ENCODE assay signal across 22 cellular contexts in genomic region chr9:133107961-133108793, GRCh38. TPM values are rescaled to one million over a fixed set of nuclear protein-coding genes. Genes with fewer than 3 reads are reported as not detected.
DNase-seq lines count a peak whose midpoint lies in the region; ATAC-seq, FAIRE-seq and TF ChIP-seq lines count a peak whose summit lies in the region.
"Had no signal": no experiment of that assay in that cellular context is flagged by ENCODE, and none has a peak within 500 bp of the region (broad histone marks: within the 10 kb centered on the region; RNA-seq: fewer than 3 reads in every experiment).

No MANE protein-coding gene starts in this region.

- no peak for TF ChIP-seq POLR2A in HepG2 (IDR thresholded peaks at IDR 0.05; ENCODE audit: insufficient read depth in 1 of 2, low read depth in 2 of 2, low read length in 2 of 2)

- no peaks in the 10 kb centered on the region for H3K4me1 ChIP-seq in HepG2 (ENCODE audit: insufficient read depth, low read length)
- H3K4me1 ChIP-seq in mesendoderm (ENCODE audit: control insufficient read depth, low read depth, low read length), result no peaks in the 10 kb centered on the region

- H3K18ac ChIP-seq in mesendoderm (ENCODE audit: low read length), result no peak overlapping the region

- peak; percentile 10 for DNase-seq in activated naive CD4-positive, alpha-beta T cell treated with anti-CD3 and anti-CD28 coated beads, Interleukin-2, amount 10 ng/mL, durations not matched to agents 7 days and 5 days
- no peak for DNase-seq in activated naive CD4-positive, alpha-beta T cell treated with Interleukin-2 at 50 U/mL for 16 hours
- DNase-seq in HepG2 (ENCODE audit: low spot score), result no peak
- no peak for DNase-seq in mesendoderm
- no peak for DNase-seq in NCI-H2196 (lab: John Stamatoyannopoulos, UW; ENCODE audit: unreplicated experiment)
- DNase-seq: C1 segment of cervical spinal cord; effector CD4-positive, alpha-beta T cell; esophagus squamous epithelium; NCI-H1092 treated with DMSO at 0.1 percent for 48 hours; SJCRH30; stimulated activated CD4-positive, alpha-beta T cell treated with anti-CD3 and anti-CD28 coated beads, Interleukin-2, amount 100 ng/mL, for 48 hours had no signal

- H2BK120ac ChIP-seq in mesendoderm (ENCODE audit: low read depth, low read length), result no peak overlapping the region

- H3K4me2 ChIP-seq in HepG2 (ENCODE audit: low read depth, low read length), result no peak overlapping the region
- H3K4me2 ChIP-seq in mesendoderm (ENCODE audit: low read length), result no peak overlapping the region
- H3K4me2 ChIP-seq: A549 had no signal

- TF ChIP-seq EP300 in HepG2 (IDR thresholded peaks at IDR 0.05; ENCODE audit: low read depth in 2 of 2, low read length in 2 of 2), result no peak
- no peak for TF ChIP-seq EP300 in HepG2 (CRISPR knock-in tag; IDR thresholded peaks at IDR 0.05; ENCODE audit: borderline replicate concordance)

- no peak overlapping the region for H3K4ac ChIP-seq in mesendoderm (ENCODE audit: low read depth, low read length)

- no peaks in the 10 kb centered on the region for H3K27me3 ChIP-seq in HepG2 (ENCODE audit: control insufficient read depth in 1 of 2, insufficient read depth in 2 of 2, low read length in 2 of 2)
- H3K27me3 ChIP-seq in mesendoderm (ENCODE audit: insufficient read depth, low read length, poor library complexity), result no peaks in the 10 kb centered on the region
- H3K27me3 ChIP-seq: esophagus squamous epithelium, SJCRH30, vagina had no signal

- FAIRE-seq in HepG2 (lab: Jason Lieb, UNC), result no peak
- FAIRE-seq: A549, GM19239 had no signal

- no peaks in the 10 kb centered on the region for H3K79me2 ChIP-seq in HepG2 (ENCODE audit: insufficient read depth, low read length)
- no peaks in the 10 kb centered on the region for H3K79me2 ChIP-seq in mesendoderm (ENCODE audit: control insufficient read depth, insufficient read depth, low read length)

- no peak overlapping the region for H3K4me3 ChIP-seq in HepG2 (replicated peaks in 1 of 3; ENCODE audit: insufficient read depth in 1 of 3, low read depth in 2 of 3, low read length in 3 of 3)
- H3K4me3 ChIP-seq in mesendoderm (ENCODE audit: low read length), result no peak overlapping the region
- H3K4me3 ChIP-seq: A549, esophagus squamous epithelium, SJCRH30, vagina had no signal

- H3K27ac ChIP-seq in angular gyrus (ENCODE audit: low read depth, low read length) (peak overlapping the region; percentile 8), HepG2 (ENCODE audit: extremely low read length, insufficient read depth, low read length) (no peak overlapping the region), temporal lobe (ENCODE audit: low read depth, low read length) (peak overlapping the region; percentile 57), mesendoderm (ENCODE audit: low read depth, low read length) (no peak overlapping the region)
- H3K27ac ChIP-seq: A549, esophagus squamous epithelium, SJCRH30, vagina had no signal

- H2BK5ac ChIP-seq in mesendoderm (ENCODE audit: low read length), result no peak overlapping the region

- H4K8ac ChIP-seq in mesendoderm (ENCODE audit: low read depth, low read length), result no peak overlapping the region

- no peaks in the 10 kb centered on the region for H3K27me3 Mint-ChIP-seq in activated naive CD4-positive, alpha-beta T cell treated with anti-CD3 and anti-CD28 coated beads, Interleukin-2, amount 10 ng/mL, durations not matched to agents 7 days and 5 days
- H3K27me3 Mint-ChIP-seq: activated T-helper 17 cell treated with anti-CD3 and anti-CD28 coated beads, Interleukin-2, amount 50 U/mL, for 72 hours had no signal

- H3K4me1 Mint-ChIP-seq in activated naive CD4-positive, alpha-beta T cell treated with anti-CD3 and anti-CD28 coated beads, Interleukin-2, amount 10 ng/mL, durations not matched to agents 7 days and 5 days, result peaks cover 15% of the 10 kb centered on the region
- H3K4me1 Mint-ChIP-seq: activated T-helper 17 cell treated with anti-CD3 and anti-CD28 coated beads, Interleukin-2, amount 50 U/mL, for 72 hours had no signal

- H4K20me1 ChIP-seq in HepG2 (ENCODE audit: insufficient read depth, low read length), result peaks cover 13% of the 10 kb centered on the region; the same call in 1 of the 2 replicates

- over 99% methylated on average over 12 of the region's 18 CpGs for WGBS in HepG2 (ENCODE audit: low lambda C conversion rate)
- WGBS in mesendoderm (ENCODE audit: extremely low coverage, insufficient coverage, low lambda C conversion rate), result no CpG with 5 or more reads among the region's 18 CpGs

- CTCF ChIA-PET in activated naive CD4-positive, alpha-beta T cell treated with anti-CD3 and anti-CD28 coated beads, Interleukin-2, amount 10 ng/mL, durations not matched to agents 7 days and 5 days (lab: Charles Lee), result interaction anchor here (0.9 to 23.0 kb wide), 6 partner anchors 10 to 83 kb away, joined by 3 to 357 read pairs (median 4); no protein-coding TSS in a partner anchor
- CTCF ChIA-PET in HepG2 (lab: Yijun Ruan, JAX; ENCODE audit: low intra/inter-chr PET ratio, low total read pairs), result no interaction called here

- H4K5ac ChIP-seq in mesendoderm (ENCODE audit: low read length), result no peak overlapping the region

- no peak overlapping the region for H3K23ac ChIP-seq in mesendoderm (ENCODE audit: low read length)

- intact Hi-C loops in HepG2 (cut with micrococcal nuclease; ENCODE audit: unreplicated experiment), result no loop called here

- H3K9ac ChIP-seq in HepG2 (ENCODE audit: insufficient read depth, low read depth, low read length), result no peak overlapping the region
- no peak overlapping the region for H3K9ac ChIP-seq in mesendoderm (ENCODE audit: low read length)

- POLR2A ChIA-PET in HepG2 (lab: Yijun Ruan, JAX), result interaction anchor here (1.6 kb wide), 1 partner anchor 36 kb away, joined by 3 read pairs; no protein-coding TSS in a partner anchor

- ATAC-seq in HepG2, result no peak
- no peak for ATAC-seq in GM19467 (IDR thresholded peaks at IDR 0.05; ENCODE audit: unreplicated experiment)
- ATAC-seq: A549; activated T-helper 17 cell treated with anti-CD3 and anti-CD28 coated beads, Interleukin-2, amount 50 U/mL, for 72 hours; WTC11 had no signal

- no peaks in the 10 kb centered on the region for H3K9me3 Mint-ChIP-seq in activated naive CD4-positive, alpha-beta T cell treated with anti-CD3 and anti-CD28 coated beads, Interleukin-2, amount 10 ng/mL, durations not matched to agents 7 days and 5 days
- H3K9me3 Mint-ChIP-seq: activated T-helper 17 cell treated with anti-CD3 and anti-CD28 coated beads, Interleukin-2, amount 50 U/mL, for 72 hours; WTC11 had no signal

- no peak overlapping the region for H2AK5ac ChIP-seq in mesendoderm (ENCODE audit: low read length)

- H3K4me3 Mint-ChIP-seq in activated naive CD4-positive, alpha-beta T cell treated with anti-CD3 and anti-CD28 coated beads, Interleukin-2, amount 10 ng/mL, durations not matched to agents 7 days and 5 days, result no peak overlapping the region
- H3K4me3 Mint-ChIP-seq: activated T-helper 17 cell treated with anti-CD3 and anti-CD28 coated beads, Interleukin-2, amount 50 U/mL, for 72 hours; WTC11 had no signal

- no TSS peak for BruUV-seq in HepG2 (replicated peaks; lab: Mats Ljungman, UMichigan)

- in situ Hi-C loops in HepG2 (cut with HindIII; ENCODE audit: extremely low pct_ligation_motif_present, low pct_unique_long_range_greater_than_20kb), result loop anchor here (5.0 kb wide), 1 partner anchor 39 kb away; no protein-coding TSS in a partner anchor

- H3K27ac Mint-ChIP-seq in activated naive CD4-positive, alpha-beta T cell treated with anti-CD3 and anti-CD28 coated beads, Interleukin-2, amount 10 ng/mL, durations not matched to agents 7 days and 5 days, result no peak overlapping the region
- H3K27ac Mint-ChIP-seq: activated T-helper 17 cell treated with anti-CD3 and anti-CD28 coated beads, Interleukin-2, amount 50 U/mL, for 72 hours; WTC11 had no signal

- no peaks in the 10 kb centered on the region for H3K79me1 ChIP-seq in mesendoderm (ENCODE audit: low read length)

- no peak overlapping the region for H3K56ac ChIP-seq in mesendoderm (ENCODE audit: low read length)

- TF ChIP-seq RAD21 in HepG2 (CRISPR knock-in tag; IDR thresholded peaks at IDR 0.05), result no peak

- peaks cover 19 to 44% of the 10 kb centered on the region in 2 experiments; a peak in 4 of 5 replicates for H3K36me3 ChIP-seq in HepG2 (replicated peaks in 1 of 2; ENCODE audit: control insufficient read depth in 1 of 2, insufficient read depth in 2 of 2, low read length in 2 of 2)
- peaks cover 2% of the 10 kb centered on the region for H3K36me3 ChIP-seq in mesendoderm (ENCODE audit: control insufficient read depth, insufficient read depth, low read length)

- no peaks in the 10 kb centered on the region for H3K9me3 ChIP-seq in HepG2 (ENCODE audit: low read length)
- H3K9me3 ChIP-seq: A549, esophagus squamous epithelium, SJCRH30, vagina had no signal

- H2BK15ac ChIP-seq in mesendoderm (replicated peaks; ENCODE audit: low read depth), result no peak overlapping the region

- H3K36me3 Mint-ChIP-seq in activated naive CD4-positive, alpha-beta T cell treated with anti-CD3 and anti-CD28 coated beads, Interleukin-2, amount 10 ng/mL, durations not matched to agents 7 days and 5 days, result peaks cover 34% of the 10 kb centered on the region

- no peak for TF ChIP-seq CTCF in HepG2 (CRISPR knock-in tag; IDR thresholded peaks at IDR 0.05)

- no peak overlapping the region for H2AFZ ChIP-seq in HepG2 (ENCODE audit: low read length)

RNA-seq across cellular contexts. Expression of gene RALGDS, which starts 12.9 kb away (rescaled TPM):
- total RNA-seq in HepG2 (2016; rRNA removed; fragmentation: Illumina TruSeq; extraction: Trizol), result 8.8 and 12.9 TPM in 2 replicates
- total RNA-seq in HepG2 (2016; cell fraction: cytosol; rRNA removed; fragmentation: Illumina TruSeq; extraction: Trizol; ENCODE audit: low read depth), result 4.2 and 5.7 TPM in 2 replicates
- total RNA-seq in HepG2 (2016; cell fraction: insoluble cytoplasmic fraction; rRNA removed; fragmentation: Illumina TruSeq; extraction: Trizol), result 7.3 and 12.1 TPM in 2 replicates
- 15.5 and 15.7 TPM in 2 replicates for total RNA-seq in HepG2 (2016; cell fraction: membrane; rRNA removed; fragmentation: Illumina TruSeq; extraction: Trizol)
- total RNA-seq in HepG2 (2016; cell fraction: nucleus; rRNA removed; fragmentation: Illumina TruSeq; extraction: Trizol), result 10.4 and 11.0 TPM in 2 replicates
- 25.5 and 28.8 TPM in 2 replicates for polyA plus RNA-seq in HepG2 (2011; rRNA removed)
- polyA plus RNA-seq in HepG2 (2011; cell fraction: cytosol; rRNA removed), result 14.9 and 17.8 TPM in 2 replicates
- 104 and 131 TPM in 2 replicates for polyA plus RNA-seq in HepG2 (2011; cell fraction: nucleus; rRNA removed)
- polyA plus RNA-seq in HepG2 (2012), result 12.0 and 15.7 TPM in 2 replicates
- polyA plus RNA-seq in HepG2 (2016; cell fraction: cytosol; fragmentation: Illumina TruSeq; extraction: Trizol; ENCODE audit: low read depth), result 4.1 and 4.2 TPM in 2 replicates
- polyA plus RNA-seq in HepG2 (2016; cell fraction: insoluble cytoplasmic fraction; fragmentation: Illumina TruSeq; extraction: Trizol; ENCODE audit: low read depth), result 8.9 and 12.0 TPM in 2 replicates
- polyA plus RNA-seq in HepG2 (2016; cell fraction: membrane; fragmentation: Illumina TruSeq; extraction: Trizol; ENCODE audit: low read depth), result 11.6 and 12.4 TPM in 2 replicates
- polyA plus RNA-seq in HepG2 (2016; cell fraction: nucleus; fragmentation: Illumina TruSeq; extraction: Trizol; ENCODE audit: insufficient read depth, low read depth), result 28.7 and 31.3 TPM in 2 replicates
- 20.8 and 24.6 TPM in 2 replicates for polyA minus RNA-seq in HepG2 (2011; rRNA and poly(A)+ RNA removed; ENCODE audit: low replicate concordance)
- 4.8 and 5.6 TPM in 2 replicates for polyA minus RNA-seq in HepG2 (2011; cell fraction: cytosol; rRNA and poly(A)+ RNA removed)
- polyA minus RNA-seq in HepG2 (2011; cell fraction: nucleus; rRNA and poly(A)+ RNA removed), result 17.0 and 17.4 TPM in 2 replicates
- 92.0 TPM for total RNA-seq in temporal lobe
- polyA plus RNA-seq in mesendoderm (2013, experiment 1 of 2), result 8.2 TPM
- 9.3 TPM for polyA plus RNA-seq in mesendoderm (2013, experiment 2 of 2)

RNA-seq across cellular contexts. Expression of gene CEL, which starts 46.4 kb away (rescaled TPM):
- 0.62 and 1.5 TPM in 2 replicates for total RNA-seq in HepG2 (2016; rRNA removed; fragmentation: Illumina TruSeq; extraction: Trizol)
- total RNA-seq in HepG2 (2016; cell fraction: cytosol; rRNA removed; fragmentation: Illumina TruSeq; extraction: Trizol; ENCODE audit: low read depth), result 0.35 and 0.40 TPM in 2 replicates
- 0.55 and 1.2 TPM in 2 replicates for total RNA-seq in HepG2 (2016; cell fraction: insoluble cytoplasmic fraction; rRNA removed; fragmentation: Illumina TruSeq; extraction: Trizol)
- 0.83 and 1.2 TPM in 2 replicates for total RNA-seq in HepG2 (2016; cell fraction: membrane; rRNA removed; fragmentation: Illumina TruSeq; extraction: Trizol)
- 1.6 and 1.7 TPM in 2 replicates for total RNA-seq in HepG2 (2016; cell fraction: nucleus; rRNA removed; fragmentation: Illumina TruSeq; extraction: Trizol)
- polyA plus RNA-seq in HepG2 (2011; rRNA removed), result 0.63 and 0.81 TPM in 2 replicates
- polyA plus RNA-seq in HepG2 (2011; cell fraction: cytosol; rRNA removed), result 0.19 and 0.34 TPM in 2 replicates
- polyA plus RNA-seq in HepG2 (2011; cell fraction: nucleus; rRNA removed), result 5.0 and 7.7 TPM in 2 replicates
- 1.2 and 1.6 TPM in 2 replicates for polyA plus RNA-seq in HepG2 (2012)
- polyA plus RNA-seq in HepG2 (2016; cell fraction: cytosol; fragmentation: Illumina TruSeq; extraction: Trizol; ENCODE audit: low read depth), result 1.0 and 1.1 TPM in 2 replicates
- polyA plus RNA-seq in HepG2 (2016; cell fraction: insoluble cytoplasmic fraction; fragmentation: Illumina TruSeq; extraction: Trizol; ENCODE audit: low read depth), result 1.5 and 2.0 TPM in 2 replicates
- polyA plus RNA-seq in HepG2 (2016; cell fraction: membrane; fragmentation: Illumina TruSeq; extraction: Trizol; ENCODE audit: low read depth), result 1.9 TPM in 2 replicates
- 7.7 and 8.2 TPM in 2 replicates for polyA plus RNA-seq in HepG2 (2016; cell fraction: nucleus; fragmentation: Illumina TruSeq; extraction: Trizol; ENCODE audit: insufficient read depth, low read depth)
- polyA minus RNA-seq in HepG2 (2011; rRNA and poly(A)+ RNA removed; ENCODE audit: low replicate concordance), result 0.70 TPM in 1 of 2 replicates, not detected in the other
- not detected in 2 replicates for polyA minus RNA-seq in HepG2 (2011; cell fraction: cytosol; rRNA and poly(A)+ RNA removed)
- polyA minus RNA-seq in HepG2 (2011; cell fraction: nucleus; rRNA and poly(A)+ RNA removed), result 0.50 and 1.2 TPM in 2 replicates
- total RNA-seq in temporal lobe, result 0.49 TPM
- polyA plus RNA-seq in mesendoderm (2013, experiment 1 of 2), result 1.3 TPM
- 1.4 TPM for polyA plus RNA-seq in mesendoderm (2013, experiment 2 of 2)

RNA-seq across cellular contexts. Expression of gene GBGT1, which starts 55.5 kb away (rescaled TPM):
- total RNA-seq in HepG2 (2016; rRNA removed; fragmentation: Illumina TruSeq; extraction: Trizol) (not detected in 2 replicates), temporal lobe (1.5 TPM)
- 0.10 TPM in 1 of 2 replicates, not detected in the other for total RNA-seq in HepG2 (2016; cell fraction: cytosol; rRNA removed; fragmentation: Illumina TruSeq; extraction: Trizol; ENCODE audit: low read depth)
- not detected in 2 replicates for total RNA-seq in HepG2 (2016; cell fraction: insoluble cytoplasmic fraction; rRNA removed; fragmentation: Illumina TruSeq; extraction: Trizol)
- not detected in 2 replicates for total RNA-seq in HepG2 (2016; cell fraction: membrane; rRNA removed; fragmentation: Illumina TruSeq; extraction: Trizol)
- not detected in 2 replicates for total RNA-seq in HepG2 (2016; cell fraction: nucleus; rRNA removed; fragmentation: Illumina TruSeq; extraction: Trizol)
- polyA plus RNA-seq in HepG2 (2011; rRNA removed), result not detected in 2 replicates
- not detected in 2 replicates for polyA plus RNA-seq in HepG2 (2011; cell fraction: cytosol; rRNA removed)
- not detected in 2 replicates for polyA plus RNA-seq in HepG2 (2011; cell fraction: nucleus; rRNA removed)
- polyA plus RNA-seq in HepG2 (2012), result not detected in 2 replicates
- not detected in 2 replicates for polyA plus RNA-seq in HepG2 (2016; cell fraction: cytosol; fragmentation: Illumina TruSeq; extraction: Trizol; ENCODE audit: low read depth)
- not detected in 2 replicates for polyA plus RNA-seq in HepG2 (2016; cell fraction: insoluble cytoplasmic fraction; fragmentation: Illumina TruSeq; extraction: Trizol; ENCODE audit: low read depth)
- polyA plus RNA-seq in HepG2 (2016; cell fraction: membrane; fragmentation: Illumina TruSeq; extraction: Trizol; ENCODE audit: low read depth), result not detected in 2 replicates
- not detected in 2 replicates for polyA plus RNA-seq in HepG2 (2016; cell fraction: nucleus; fragmentation: Illumina TruSeq; extraction: Trizol; ENCODE audit: insufficient read depth, low read depth)
- not detected in 2 replicates for polyA minus RNA-seq in HepG2 (2011; rRNA and poly(A)+ RNA removed; ENCODE audit: low replicate concordance)
- not detected in 2 replicates for polyA minus RNA-seq in HepG2 (2011; cell fraction: cytosol; rRNA and poly(A)+ RNA removed)
- polyA minus RNA-seq in HepG2 (2011; cell fraction: nucleus; rRNA and poly(A)+ RNA removed), result not detected in 2 replicates
- polyA plus RNA-seq in mesendoderm (2013, experiment 1 of 2), result 3.3 TPM
- polyA plus RNA-seq in mesendoderm (2013, experiment 2 of 2), result 3.7 TPM
- total RNA-seq: G401, H4, HT-29 had no signal

Comparison
In these comparisons a context has a peak if more than half of its experiments do, and no peak if none do; other contexts are left out.
1. H3K27ac ChIP-seq: peak in angular gyrus (single experiment) and temporal lobe (single experiment); none in HepG2 (single experiment) and mesendoderm (single experiment).